ENCODE assay signal across 14 cellular contexts in genomic region chr20:40339661-40340449, GRCh38.
DNase-seq lines count a peak whose midpoint lies in the region; ATAC-seq and TF ChIP-seq lines count a peak whose summit lies in the region.
"Had no signal": no experiment of that assay in that cellular context is flagged by ENCODE, and none has a peak within 500 bp of the region (broad histone marks: within the 10 kb centered on the region; RNA-seq: fewer than 3 reads in every experiment).

No MANE protein-coding gene starts in this region.

- H3K4me1 Mint-ChIP-seq in T-helper 17 cell (no peaks in the 10 kb centered on the region), endothelial cell (ENCODE audit: unreplicated experiment) (no peaks in the 10 kb centered on the region)
- H3K4me1 Mint-ChIP-seq: IgD-negative memory B cell had no signal

- peak; percentile 35 for ATAC-seq in T-helper 17 cell
- peak; percentile 53 to 84 for ATAC-seq in left cardiac atrium
- no peak for ATAC-seq in HG02970 (IDR thresholded peaks at IDR 0.05; ENCODE audit: low FRiP score, unreplicated experiment)
- ATAC-seq in GM19395 (IDR thresholded peaks at IDR 0.05; ENCODE audit: unreplicated experiment) = no peak

- intact Hi-C loops in left cardiac atrium (cut with DNase I) = no loop called here

- H3K27me3 Mint-ChIP-seq in T-helper 17 cell (peaks cover 10% of the 10 kb centered on the region), endothelial cell (ENCODE audit: unreplicated experiment) (no peaks in the 10 kb centered on the region)

- DNase-seq in GF-D8 (lab: John Stamatoyannopoulos, UW) (peak; percentile 21), T-helper 17 cell (no peak), left cardiac atrium (peak; percentile 46), putamen (ENCODE audit: low spot score) (peak; percentile 51), endothelial cell (ENCODE audit: low spot score) (no peak), H4 (ENCODE audit: low spot score) (no peak)
- DNase-seq: activated effector memory CD4-positive, alpha-beta T cell treated with Interleukin-2 at 50 U/mL for 16 hours; effector CD4-positive, alpha-beta T cell; NCI-H526 treated with DMSO at 0.1 percent for 48 hours; stimulated activated CD4-positive, alpha-beta T cell treated with anti-CD3 and anti-CD28 coated beads, Interleukin-12 subunit alpha, Interleukin-12 subunit beta, amount 100 ng/mL, for 4 hours had no signal

- H3K9me3 Mint-ChIP-seq in endothelial cell (ENCODE audit: unreplicated experiment) = no peaks in the 10 kb centered on the region

- TF ChIP-seq CTCF in endothelial cell (IDR thresholded peaks at IDR 0.05; ENCODE audit: unreplicated experiment) = no peak

- H3K4me3 Mint-ChIP-seq in T-helper 17 cell (no peak overlapping the region), endothelial cell (ENCODE audit: unreplicated experiment) (no peak overlapping the region)
- H3K4me3 Mint-ChIP-seq: IgD-negative memory B cell, neural crest cell had no signal

- H3K27ac Mint-ChIP-seq in T-helper 17 cell (no peak overlapping the region), endothelial cell (ENCODE audit: unreplicated experiment) (no peak overlapping the region)
- H3K27ac Mint-ChIP-seq: IgD-negative memory B cell had no signal

- no peaks in the 10 kb centered on the region for H3K9me3 ChIP-seq in T-helper 17 cell (ENCODE audit: control insufficient read depth, low read length, poor library complexity, severe bottlenecking)

- H3K36me3 Mint-ChIP-seq in T-helper 17 cell (ENCODE audit: low read depth) (peaks cover 2% of the 10 kb centered on the region), endothelial cell (ENCODE audit: low read depth, unreplicated experiment) (no peaks in the 10 kb centered on the region)
- H3K36me3 Mint-ChIP-seq: IgD-negative memory B cell had no signal

Comparison
In these comparisons a context has a peak if more than half of its experiments do, and no peak if none do; other contexts are left out.
1. DNase-seq: peak in GF-D8 (single experiment), left cardiac atrium (single experiment) and putamen (single experiment); none in T-helper 17 cell (0 of 3), endothelial cell (single experiment) and H4 (single experiment).
2. ATAC-seq: peak in T-helper 17 cell (single experiment) and left cardiac atrium (2 of 2); none in HG02970 (single experiment) and GM19395 (single experiment).